Comparison of ENCODE assay signal across 11 cellular contexts in genomic region chr2:38723173-38723572, GRCh38. TPM values are rescaled to one million over a fixed set of nuclear protein-coding genes. Genes with fewer than 3 reads are reported as not detected.
DNase-seq lines count a peak whose midpoint lies in the region; ATAC-seq and TF ChIP-seq lines count a peak whose summit lies in the region.
"Had no signal": no experiment of that assay in that cellular context is flagged by ENCODE, and none has a peak within 500 bp of the region (broad histone marks: within the 10 kb centered on the region; RNA-seq: fewer than 3 reads in every experiment).

No MANE protein-coding gene starts in this region.

- intact Hi-C loops in activated B cell treated with CpG ODN at 0.5 μM for 24 hours (cut with micrococcal nuclease) = loop anchor here (2.0 to 5.0 kb wide), 3 partner anchors 56 to 406 kb away; partner anchors contain the start of genes GALM and HNRNPLL
- intact Hi-C loops in naive thymus-derived CD4-positive, alpha-beta T cell (cut with micrococcal nuclease) = no loop called here

- H3K4me1 ChIP-seq in skeletal muscle tissue (ENCODE audit: control insufficient read depth in 3 of 3, insufficient read depth in 3 of 3, low read length in 3 of 3) = peaks cover 14 to 38% (median 19%) of the 10 kb centered on the region in 3 donors
- H3K4me1 ChIP-seq in naive thymus-derived CD4-positive, alpha-beta T cell (ENCODE audit: control insufficient read depth in 2 of 2, insufficient read depth in 2 of 2, low read length in 2 of 2) = peaks cover 7 to 29% of the 10 kb centered on the region in 2 donors

- peaks cover 15% of the 10 kb centered on the region for H3K36me3 Mint-ChIP-seq in activated B cell treated with CpG ODN at 0.5 μM for 24 hours (ENCODE audit: low read depth)
- H3K36me3 Mint-ChIP-seq in naive thymus-derived CD4-positive, alpha-beta T cell = peaks cover 0 to 34% (median 7%) of the 10 kb centered on the region in 5 donors

- peak overlapping the region; percentile 42 for H3K27ac Mint-ChIP-seq in activated B cell treated with CpG ODN at 0.5 μM for 24 hours
- peak overlapping the region in 3 of 9 donors; percentile 40 to 85 (median 68) for H3K27ac Mint-ChIP-seq in naive thymus-derived CD4-positive, alpha-beta T cell
- H3K27ac Mint-ChIP-seq: B cell had no signal

- peak; percentile 26 for DNase-seq in activated naive CD4-positive, alpha-beta T cell treated with Interleukin-2 at 50 U/mL for 16 hours
- DNase-seq in activated naive CD4-positive, alpha-beta T cell (lab: John Stamatoyannopoulos, UW) = no peak
- no peak for DNase-seq in activated B cell treated with CpG ODN at 0.5 μM for 24 hours
- DNase-seq in SIG-M5 (lab: John Stamatoyannopoulos, UW) = no peak
- DNase-seq in GOT3 (lab: John Stamatoyannopoulos, UW) = no peak
- DNase-seq in naive thymus-derived CD4-positive, alpha-beta T cell = no peak

- ATAC-seq in HG02588 (IDR thresholded peaks at IDR 0.05; ENCODE audit: unreplicated experiment) (peak; percentile 63), activated B cell treated with CpG ODN at 0.5 μM for 24 hours (ENCODE audit: low read depth) (peak; percentile 12)
- ATAC-seq in naive thymus-derived CD4-positive, alpha-beta T cell = no peak
- ATAC-seq: K562 had no signal

- no peaks in the 10 kb centered on the region for H3K27me3 ChIP-seq in skeletal muscle tissue (ENCODE audit: control insufficient read depth in 3 of 3, insufficient read depth in 3 of 3, low read length in 3 of 3)
- H3K27me3 ChIP-seq in naive thymus-derived CD4-positive, alpha-beta T cell (ENCODE audit: control insufficient read depth in 2 of 2, insufficient read depth in 2 of 2, low read length in 2 of 2) = no peaks in the 10 kb centered on the region
- H3K27me3 ChIP-seq: adrenal gland had no signal

- CTCF ChIA-PET in activated B cell treated with CpG ODN at 0.5 μM for 24 hours (lab: Charles Lee) = interaction anchor here (1.0 to 1.7 kb wide), 3 partner anchors 120 to 144 kb away, joined by 3 to 10 read pairs (median 4); no protein-coding TSS in a partner anchor
- CTCF ChIA-PET in naive thymus-derived CD4-positive, alpha-beta T cell (lab: Charles Lee) = interaction anchor here (0.9 to 9.0 kb wide), 4 partner anchors 9 to 143 kb away, joined by 3 to 127 read pairs (median 10); partner anchors contain the start of gene HNRNPLL

- no peaks in the 10 kb centered on the region for H3K9me3 ChIP-seq in skeletal muscle tissue (ENCODE audit: control insufficient read depth in 3 of 3, low read length in 3 of 3)
- H3K9me3 ChIP-seq in naive thymus-derived CD4-positive, alpha-beta T cell (ENCODE audit: control insufficient read depth in 2 of 3, low read length in 3 of 3) = no peaks in the 10 kb centered on the region
- H3K9me3 ChIP-seq: adrenal gland had no signal

- H3K36me3 ChIP-seq in skeletal muscle tissue (ENCODE audit: control insufficient read depth in 3 of 3, insufficient read depth in 3 of 3, low read length in 3 of 3) = no peaks in the 10 kb centered on the region
- H3K36me3 ChIP-seq in naive thymus-derived CD4-positive, alpha-beta T cell (ENCODE audit: control insufficient read depth in 2 of 3, insufficient read depth in 3 of 3, low read length in 3 of 3) = no peaks in the 10 kb centered on the region

- no peak for TF ChIP-seq CTCF in activated B cell treated with CpG ODN at 0.5 μM for 24 hours (IDR thresholded peaks at IDR 0.05)

- POLR2A ChIA-PET in activated B cell treated with CpG ODN at 0.5 μM for 24 hours (lab: Charles Lee) = interaction anchor here (2.0 kb wide), 1 partner anchor 28 kb away, joined by 11 read pairs; the partner anchor contains the start of gene SRSF7
- POLR2A ChIA-PET in naive thymus-derived CD4-positive, alpha-beta T cell (lab: Charles Lee) = interaction anchor here (1.2 kb wide), 1 partner anchor 58 kb away, joined by 3 read pairs; the partner anchor contains the start of gene GALM

- peak overlapping the region; percentile 25 to 54 (median 50) for H3K4me3 ChIP-seq in skeletal muscle tissue (ENCODE audit: low read length in 3 of 3)
- no peak overlapping the region for H3K4me3 ChIP-seq in naive thymus-derived CD4-positive, alpha-beta T cell (ENCODE audit: low read length)
- H3K4me3 ChIP-seq: adrenal gland, K562 had no signal

- H3K4me1 Mint-ChIP-seq in activated B cell treated with CpG ODN at 0.5 μM for 24 hours = peaks cover 34% of the 10 kb centered on the region
- peaks cover 11 to 47% (median 31%) of the 10 kb centered on the region in 7 donors for H3K4me1 Mint-ChIP-seq in naive thymus-derived CD4-positive, alpha-beta T cell

- no peaks in the 10 kb centered on the region for H3K27me3 Mint-ChIP-seq in activated B cell treated with CpG ODN at 0.5 μM for 24 hours
- H3K27me3 Mint-ChIP-seq in naive thymus-derived CD4-positive, alpha-beta T cell = no peaks in the 10 kb centered on the region
- H3K27me3 Mint-ChIP-seq: B cell had no signal

- peak overlapping the region; percentile 12 for H3K4me3 Mint-ChIP-seq in activated B cell treated with CpG ODN at 0.5 μM for 24 hours
- peak overlapping the region in 1 of 10 donors; percentile 76 for H3K4me3 Mint-ChIP-seq in naive thymus-derived CD4-positive, alpha-beta T cell
- H3K4me3 Mint-ChIP-seq: B cell had no signal

- H3K9ac ChIP-seq in skeletal muscle tissue (ENCODE audit: low read depth in 1 of 3, low read length in 3 of 3) = peak overlapping the region; percentile 64 to 76 (median 65)

- H3K27ac ChIP-seq in skeletal muscle tissue (ENCODE audit: low read depth, low read length) = peak overlapping the region; percentile 82
- no peak overlapping the region for H3K27ac ChIP-seq in naive thymus-derived CD4-positive, alpha-beta T cell (ENCODE audit: low read depth, low read length)

- peaks cover 2% of the 10 kb centered on the region for H3K9me3 Mint-ChIP-seq in activated B cell treated with CpG ODN at 0.5 μM for 24 hours
- peaks cover 0 to 5% (median 0%) of the 10 kb centered on the region in 11 donors for H3K9me3 Mint-ChIP-seq in naive thymus-derived CD4-positive, alpha-beta T cell

RNA-seq across cellular contexts. Expression of gene SRSF7, which starts 28.0 kb away (rescaled TPM):
- total RNA-seq in activated B cell treated with CpG ODN at 0.5 μM for 24 hours (247 and 254 TPM in 2 replicates), skeletal muscle tissue (79.9 TPM)
- total RNA-seq in naive thymus-derived CD4-positive, alpha-beta T cell = 100 to 1,000 TPM; 259 to 503 (median 310) TPM
- 100 to 1,000 TPM; 197 to 224 TPM for polyA plus RNA-seq in naive thymus-derived CD4-positive, alpha-beta T cell

RNA-seq across cellular contexts. Expression of gene GEMIN6, which starts 54.8 kb away (rescaled TPM):
- 16.6 and 17.2 TPM in 2 replicates for total RNA-seq in activated B cell treated with CpG ODN at 0.5 μM for 24 hours
- total RNA-seq in skeletal muscle tissue = 9.9 TPM
- 10 to 100 TPM in 3 of 5 experiments, 1 to 10 TPM in 2; 4.0 to 16.6 (median 13.7) TPM for total RNA-seq in naive thymus-derived CD4-positive, alpha-beta T cell
- polyA plus RNA-seq in naive thymus-derived CD4-positive, alpha-beta T cell = 10 to 100 TPM; 11.2 to 11.4 TPM

RNA-seq across cellular contexts. Expression of gene GALM, which starts 57.3 kb away (rescaled TPM):
- total RNA-seq in activated B cell treated with CpG ODN at 0.5 μM for 24 hours (3.5 and 5.4 TPM in 2 replicates), skeletal muscle tissue (18.3 TPM)
- total RNA-seq in naive thymus-derived CD4-positive, alpha-beta T cell = 10 to 100 TPM in 4 of 5 experiments, 1 to 10 TPM in 1; 4.3 to 52.5 (median 14.4) TPM
- polyA plus RNA-seq in naive thymus-derived CD4-positive, alpha-beta T cell = 10 to 100 TPM; 14.7 to 17.5 TPM
